ENCODE assay signal across 8 cellular contexts in the genomic region with DNA sequence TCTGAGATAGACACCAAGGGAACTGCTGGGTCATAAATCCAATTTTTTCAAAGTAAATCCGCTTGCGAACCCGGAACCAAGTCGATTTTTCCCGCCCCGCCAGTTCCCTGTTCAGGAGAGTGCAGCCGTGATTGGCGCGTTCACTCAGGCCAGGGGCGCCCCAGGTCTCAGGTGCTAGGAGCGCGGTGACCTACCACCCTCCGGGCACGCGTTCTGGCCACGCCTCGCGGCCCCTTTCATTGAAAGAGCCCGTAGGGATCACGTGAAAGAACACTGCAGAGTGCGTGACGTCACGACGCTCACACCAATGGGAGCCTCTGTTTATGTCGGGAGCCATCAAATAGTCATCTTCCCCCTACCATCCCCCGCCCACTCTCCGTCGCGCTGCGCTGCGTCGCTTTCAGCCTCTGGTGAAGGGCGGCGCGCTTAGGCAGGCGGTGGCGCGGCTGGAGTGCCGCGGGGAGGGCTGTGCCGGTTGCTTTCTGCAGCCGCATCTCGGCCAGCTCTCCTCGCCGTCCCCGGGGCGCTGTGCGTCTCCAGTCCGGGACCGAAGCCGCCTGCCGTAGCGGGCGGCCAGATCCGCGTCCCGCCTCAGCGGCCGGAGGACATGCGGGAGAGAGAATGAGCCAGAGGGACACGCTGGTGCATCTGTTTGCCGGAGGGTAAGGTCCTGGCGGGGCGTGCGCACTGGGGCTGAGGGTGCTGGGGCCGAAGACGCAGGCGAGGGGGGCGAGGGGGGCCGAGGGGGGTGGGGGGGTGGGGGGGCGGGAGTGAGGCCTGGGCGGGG. TPM values are rescaled to one million over a fixed set of nuclear protein-coding genes. Genes with fewer than 3 reads are reported as not detected.
DNase-seq lines count a peak whose midpoint lies in the region; TF ChIP-seq lines count a peak whose summit lies in the region.

Gene SLC25A36, plus strand, starts transcription at position 403 of the 787 bp plus-strand sequence. Its CDS starts 219 bp downstream, at position 622.

- 0 to 1% (median 0%) methylated on average over 15 to 72 of the region's 72 CpGs for WGBS in stomach, 5 donors

- H3K9ac ChIP-seq in ES-I3 (ENCODE audit: low read depth, low read length) = peak within 1 kb of the TSS; percentile 98
- H3K9ac ChIP-seq in MM.1S (ENCODE audit: low read length) = peak within 1 kb of the TSS; percentile 88
- H3K9ac ChIP-seq in neural cell (ENCODE audit: low read length) = peak within 1 kb of the TSS; percentile 98

- peak within 1 kb of the TSS; percentile 53 for H2AFZ ChIP-seq in MM.1S (ENCODE audit: low read length)
- H2AFZ ChIP-seq in neural cell (ENCODE audit: low read depth, low read length) = peak within 1 kb of the TSS; percentile 56

- no peak for TF ChIP-seq CTCF in MM.1S (IDR thresholded peaks at IDR 0.05; ENCODE audit: low read length)
- TF ChIP-seq CTCF in fibroblast of villous mesenchyme (IDR thresholded peaks at IDR 0.05; ENCODE audit: insufficient read depth, low read depth, low read length) = no peak
- peak; percentile 49 for TF ChIP-seq CTCF in neural cell (IDR thresholded peaks at IDR 0.05; ENCODE audit: poor library complexity, severe bottlenecking)
- no peak for TF ChIP-seq CTCF in stomach (IDR thresholded peaks at IDR 0.05)

- peak within 1 kb of the TSS; percentile 51 for H3K4me2 ChIP-seq in MM.1S (ENCODE audit: low read depth, low read length)
- H3K4me2 ChIP-seq in neural cell (ENCODE audit: low read length) = peak within 1 kb of the TSS; percentile 82

- H3K4me1 ChIP-seq in ES-I3 (ENCODE audit: insufficient read depth, low read length) (no peaks in the 10 kb centered on the region; the same call in 1 of the 2 replicates), HAP-1 (peaks cover 15% of the 10 kb centered on the region), MM.1S (ENCODE audit: low read length) (peaks cover 12% of the 10 kb centered on the region), stomach (peaks cover 2 to 40% (median 27%) of the 10 kb centered on the region in 4 donors)

- DNase-seq in HAP-1 (ENCODE audit: low spot score in 2 of 2) (peak; percentile 97 to 99), MM.1S (peak; percentile 100), SIG-M5 (lab: John Stamatoyannopoulos, UW) (peak; percentile 82), activated gamma-delta T cell (lab: John Stamatoyannopoulos, UW) (peak; percentile 90), fibroblast of villous mesenchyme (ENCODE audit: low read depth) (peak; percentile 98), stomach (peak; percentile 98)

- no peak for TF ChIP-seq RAD21 in neural cell (conservative IDR thresholded peaks at IDR 0.05)

- H3K79me2 ChIP-seq in MM.1S (ENCODE audit: low read length) = peaks cover 46% of the 10 kb centered on the region
- H3K79me2 ChIP-seq in neural cell (replicated peaks; ENCODE audit: insufficient read depth, low read length) = peaks cover 34% of the 10 kb centered on the region

- H3K4me3 ChIP-seq in HAP-1 (peak within 1 kb of the TSS; percentile 85), MM.1S (ENCODE audit: low read length) (peak within 1 kb of the TSS; percentile 73), fibroblast of villous mesenchyme (ENCODE audit: low read depth, low read length) (peak within 1 kb of the TSS; percentile 88), neural cell (ENCODE audit: low read length) (peak within 1 kb of the TSS; percentile 93), stomach (peak within 1 kb of the TSS; percentile 79 to 95 (median 84))

- H3K27ac ChIP-seq in MM.1S (ENCODE audit: low read length) = peak within 1 kb of the TSS; percentile 89
- peak within 1 kb of the TSS; percentile 95 for H3K27ac ChIP-seq in neural cell (ENCODE audit: low read length)
- peak within 1 kb of the TSS; percentile 96 to 99 (median 98) for H3K27ac ChIP-seq in stomach

- H3K27me3 ChIP-seq in HAP-1 (ENCODE audit: low read depth) (no peaks in the 10 kb centered on the region), MM.1S (replicated peaks; ENCODE audit: insufficient read depth, low read length) (no peaks in the 10 kb centered on the region), neural cell (ENCODE audit: insufficient read depth, low read depth, low read length) (no peaks in the 10 kb centered on the region), stomach (no peaks in the 10 kb centered on the region)

- TF ChIP-seq EP300 in neural cell (conservative IDR thresholded peaks at IDR 0.05; ENCODE audit: poor library complexity, severe bottlenecking) = peak; percentile 85
- no peak for TF ChIP-seq EP300 in stomach (IDR thresholded peaks at IDR 0.05)

- intact Hi-C loops in stomach (cut with DNase I; ENCODE audit: low total_unique reads) = no loop called here

- H3F3A ChIP-seq in MM.1S (ENCODE audit: insufficient read depth, low read length) (no peaks in the 10 kb centered on the region; the same call in 1 of the 2 replicates), neural cell (ENCODE audit: insufficient read depth, low read length, poor library complexity, severe bottlenecking) (no peaks in the 10 kb centered on the region)

- H3K9me2 ChIP-seq in MM.1S (replicated peaks; ENCODE audit: insufficient read depth, low read length) = no peaks in the 10 kb centered on the region
- H3K9me2 ChIP-seq in neural cell (ENCODE audit: insufficient read depth, low read length) = no peaks in the 10 kb centered on the region

- no peaks in the 10 kb centered on the region for H3K9me3 ChIP-seq in ES-I3 (ENCODE audit: control insufficient read depth, insufficient read depth, low read length)
- no peaks in the 10 kb centered on the region for H3K9me3 ChIP-seq in HAP-1
- H3K9me3 ChIP-seq in MM.1S (replicated peaks; ENCODE audit: insufficient read depth, low read length) = no peaks in the 10 kb centered on the region
- no peaks in the 10 kb centered on the region for H3K9me3 ChIP-seq in neural cell (ENCODE audit: low read length)
- no peaks in the 10 kb centered on the region for H3K9me3 ChIP-seq in stomach

- H4K20me1 ChIP-seq in MM.1S (ENCODE audit: insufficient read depth, low read length) (0 out of 2 replicates have a peak, but pooled peaks cover 6% of the 10 kb centered on the region), neural cell (ENCODE audit: insufficient read depth) (no peaks in the 10 kb centered on the region)

- in situ Hi-C loops in HAP-1 (cut with MboI; ENCODE audit: low sequenced_read_pairs) = no loop called here

- no peaks in the 10 kb centered on the region for H3K36me3 ChIP-seq in ES-I3 (ENCODE audit: insufficient read depth, low read length)
- 0 out of 2 replicates have a peak, but pooled peaks cover 4% of the 10 kb centered on the region for H3K36me3 ChIP-seq in HAP-1 (replicated peaks)
- H3K36me3 ChIP-seq in MM.1S (replicated peaks; ENCODE audit: insufficient read depth, low read length) = no peaks in the 10 kb centered on the region
- H3K36me3 ChIP-seq in neural cell (ENCODE audit: insufficient read depth, low read length) = no peaks in the 10 kb centered on the region
- no peaks in the 10 kb centered on the region for H3K36me3 ChIP-seq in stomach

- TF ChIP-seq POLR2A in stomach (IDR thresholded peaks at IDR 0.05) = peak in 2 of 4 donors; percentile 94 to 96

TF ChIP-seq in neural cell, 6 proteins besides CTCF, POLR2A, EP300 and RAD21:
- TF ChIP-seq MXI1 (conservative IDR thresholded peaks at IDR 0.05; ENCODE audit: poor library complexity, severe bottlenecking) (peak; percentile 88), TAF1 (IDR thresholded peaks at IDR 0.05; ENCODE audit: low read depth) (peak; percentile 97), SMC3 (conservative IDR thresholded peaks at IDR 0.05; ENCODE audit: poor library complexity) (peak; percentile 14), EZH2 (IDR thresholded peaks at IDR 0.05; ENCODE audit: borderline replicate concordance, insufficient read depth, low read length, poor library complexity, severe bottlenecking) (no peak), POLR2AphosphoS5 (IDR thresholded peaks at IDR 0.05) (peak; percentile 98), REST (IDR thresholded peaks at IDR 0.05; ENCODE audit: borderline replicate concordance) (peak; percentile 92)

RNA-seq across cellular contexts. Expression of gene SLC25A36, which starts in this region (rescaled TPM):
- total RNA-seq in fibroblast of villous mesenchyme (56.7 and 65.2 TPM in 2 replicates), stomach (100 to 1,000 TPM in 3 of 5 donors, 10 to 100 TPM in 2; 54.7 to 275 (median 133) TPM)
- polyA plus RNA-seq in neural cell (201 and 227 TPM in 2 replicates), stomach (10 to 100 TPM; 13.1 to 29.6 (median 18.3) TPM)
- 242 and 306 TPM in 2 replicates for polyA minus RNA-seq in neural cell

Comparison
In these comparisons a context has a peak if more than half of its experiments do, and no peak if none do; other contexts are left out.
1. Peak in every context shown above with its lines: DNase-seq, H3K4me3 ChIP-seq and H3K27ac ChIP-seq.